ENCODE assay signal across 29 cellular contexts in the genomic region with DNA sequence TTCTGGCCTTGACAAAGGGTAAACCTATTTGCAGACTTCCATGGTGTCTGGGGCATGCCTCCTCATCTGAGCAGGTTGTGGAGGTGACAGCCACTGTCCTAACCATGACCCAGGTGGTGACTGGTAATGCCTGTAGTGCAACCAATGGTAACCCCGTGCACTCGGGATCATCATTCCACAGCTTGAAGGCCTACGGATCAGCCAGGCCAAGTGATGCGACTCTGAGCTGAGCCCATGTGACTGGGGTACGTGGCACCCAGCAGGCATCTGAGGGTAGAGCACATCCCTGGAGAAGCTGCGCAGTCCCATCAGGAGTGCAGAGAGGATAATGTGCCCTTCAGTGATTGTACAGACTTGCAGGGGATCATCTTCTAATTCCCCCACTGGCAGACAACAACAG.
"Had no signal": no experiment of that assay in that cellular context is flagged by ENCODE, and none has a peak within 500 bp of the region (broad histone marks: within the 10 kb centered on the region; RNA-seq: fewer than 3 reads in every experiment).

No MANE protein-coding gene starts in this region.

- H3K27me3 ChIP-seq: neutrophil, ovary, right lobe of liver, sigmoid colon, stomach, thyroid gland, tibial nerve, upper lobe of left lung, uterus had no signal

- H3K27ac ChIP-seq: neutrophil, ovary, parathyroid adenoma, psoas muscle, right lobe of liver, sigmoid colon, stomach, thoracic aorta, thyroid gland, tibial nerve, upper lobe of left lung, uterus had no signal

- H3K27ac Mint-ChIP-seq: naive thymus-derived CD4-positive, alpha-beta T cell; nephron progenitor cell; progenitor cell of endocrine pancreas; stimulated activated effector memory CD8-positive, alpha-beta T cell treated with anti-CD3 and anti-CD28 coated beads, Interleukin-12 subunit alpha, Interleukin-12 subunit beta, amount 100 ng/mL, for 72 hours; stimulated activated naive B cell treated with anti-CD40 and anti-IgM and Interleukin-4, amounts not matched to agents 10 μg/mL and 1 μg/mL and 100 μg/mL, for 72 hours; stimulated activated naive CD8-positive, alpha-beta T cell treated with anti-CD3 and anti-CD28 coated beads, Interleukin-15, Interleukin-2, amounts not matched to agents 100 ng/mL and 50 ng/mL, for 24 hours had no signal

- H3K79me2 ChIP-seq: parathyroid adenoma had no signal

- H3K9me3 ChIP-seq: neutrophil, ovary, psoas muscle, right lobe of liver, sigmoid colon, stomach, thoracic aorta, thyroid gland, tibial nerve, upper lobe of left lung, uterus had no signal

- H3K4me1 ChIP-seq: parathyroid adenoma, psoas muscle, right lobe of liver, sigmoid colon, thyroid gland, tibial nerve, uterus had no signal

- H3K4me1 Mint-ChIP-seq: natural killer cell; neural crest cell; stimulated activated effector memory CD8-positive, alpha-beta T cell treated with anti-CD3 and anti-CD28 coated beads, Interleukin-12 subunit alpha, Interleukin-12 subunit beta, amount 100 ng/mL, for 72 hours; stimulated activated naive B cell treated with anti-CD40 and anti-IgM and Interleukin-4, amounts not matched to agents 10 μg/mL and 1 μg/mL and 100 μg/mL, for 72 hours had no signal

- H3K36me3 ChIP-seq: ovary, uterus had no signal

- H3K4me3 ChIP-seq: ovary, psoas muscle, right lobe of liver, sigmoid colon, stomach, thoracic aorta, thyroid gland, tibial nerve, upper lobe of left lung, uterus had no signal

- H3K27me3 Mint-ChIP-seq: naive thymus-derived CD4-positive, alpha-beta T cell; progenitor cell of endocrine pancreas; stimulated activated naive B cell treated with anti-CD40 and anti-IgM and Interleukin-4, amounts not matched to agents 10 μg/mL and 1 μg/mL and 100 μg/mL, for 72 hours; stimulated activated naive CD8-positive, alpha-beta T cell treated with anti-CD3 and anti-CD28 coated beads, Interleukin-15, Interleukin-2, amounts not matched to agents 100 ng/mL and 50 ng/mL, for 24 hours had no signal

- H3K9ac ChIP-seq: parathyroid adenoma had no signal

- ATAC-seq: naive thymus-derived CD4-positive, alpha-beta T cell; natural killer cell; psoas muscle; right lobe of liver; stimulated activated effector memory CD8-positive, alpha-beta T cell treated with anti-CD3 and anti-CD28 coated beads, Interleukin-12 subunit alpha, Interleukin-12 subunit beta, amount 100 ng/mL, for 72 hours; stimulated activated naive B cell treated with anti-CD40 and anti-IgM and Interleukin-4, amounts not matched to agents 10 μg/mL and 1 μg/mL and 100 μg/mL, for 72 hours had no signal

- H3K4me3 Mint-ChIP-seq: naive thymus-derived CD4-positive, alpha-beta T cell; natural killer cell; nephron progenitor cell; neural crest cell; stimulated activated effector memory CD8-positive, alpha-beta T cell treated with anti-CD3 and anti-CD28 coated beads, Interleukin-12 subunit alpha, Interleukin-12 subunit beta, amount 100 ng/mL, for 72 hours; stimulated activated naive B cell treated with anti-CD40 and anti-IgM and Interleukin-4, amounts not matched to agents 10 μg/mL and 1 μg/mL and 100 μg/mL, for 72 hours; stimulated activated naive CD8-positive, alpha-beta T cell treated with anti-CD3 and anti-CD28 coated beads, Interleukin-15, Interleukin-2, amounts not matched to agents 100 ng/mL and 50 ng/mL, for 24 hours had no signal

- H2AFZ ChIP-seq: parathyroid adenoma had no signal

- H3K9me3 Mint-ChIP-seq: naive thymus-derived CD4-positive, alpha-beta T cell; natural killer cell; nephron progenitor cell; neural crest cell; stimulated activated effector memory CD8-positive, alpha-beta T cell treated with anti-CD3 and anti-CD28 coated beads, Interleukin-12 subunit alpha, Interleukin-12 subunit beta, amount 100 ng/mL, for 72 hours; stimulated activated naive B cell treated with anti-CD40 and anti-IgM and Interleukin-4, amounts not matched to agents 10 μg/mL and 1 μg/mL and 100 μg/mL, for 72 hours; stimulated activated naive CD8-positive, alpha-beta T cell treated with anti-CD3 and anti-CD28 coated beads, Interleukin-15, Interleukin-2, amounts not matched to agents 100 ng/mL and 50 ng/mL, for 24 hours had no signal

- FAIRE-seq: small intestine had no signal

- DNase-seq: naive thymus-derived CD4-positive, alpha-beta T cell; natural killer cell; nephron progenitor cell; nucleus accumbens; ovary; psoas muscle; right cardiac atrium; right lobe of liver; sigmoid colon; small intestine; stimulated activated CD4-positive, alpha-beta T cell treated with anti-CD3 and anti-CD28 coated beads, Interleukin-15, amount 100 ng/mL, for 24 hours; stimulated activated CD4-positive, alpha-beta T cell treated with anti-CD3 and anti-CD28 coated beads, Interleukin-2, amount 100 ng/mL, for 24 hours; stimulated activated CD4-positive, alpha-beta T cell treated with anti-CD3 and anti-CD28 coated beads, Interleukin-2, amount 100 ng/mL, for 48 hours; stimulated activated CD4-positive, alpha-beta T cell treated with anti-CD3 and anti-CD28 coated beads, Interleukin-4, amount 100 ng/mL, for 24 hours; stimulated activated naive B cell treated with anti-CD40 and anti-IgM and Interleukin-4, amounts not matched to agents 10 μg/mL and 1 μg/mL and 100 μg/mL, for 72 hours; stimulated activated naive CD4-positive, alpha-beta T cell treated with Interleukin-2 at 50 U/mL for 16 hours; stomach; thyroid gland; trophoblast cell; upper lobe of left lung; uterus had no signal
